Comparison of ENCODE assay signal across 11 cellular contexts in the genomic region with DNA sequence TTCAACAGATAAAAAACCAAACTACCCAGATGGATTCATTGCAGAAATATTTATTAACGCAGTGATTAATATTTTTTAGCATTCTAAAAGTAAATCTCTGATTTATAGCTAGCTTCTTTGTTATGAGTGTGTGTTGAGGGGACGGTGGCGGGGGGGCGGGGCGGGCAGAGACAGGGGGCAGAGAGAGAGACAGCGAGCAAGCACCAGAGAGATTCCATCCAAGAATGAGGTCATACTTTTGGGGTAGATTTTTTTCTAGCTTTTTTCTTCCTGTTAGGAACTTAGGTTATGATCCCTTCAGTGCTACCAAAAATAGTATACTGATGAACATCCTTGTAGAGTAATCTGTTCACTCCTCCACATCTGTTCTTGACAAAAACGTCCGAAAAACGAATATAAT. TPM values are rescaled to one million over a fixed set of nuclear protein-coding genes. Genes with fewer than 3 reads are reported as not detected.
DNase-seq lines count a peak whose midpoint lies in the region; ATAC-seq and TF ChIP-seq lines count a peak whose summit lies in the region.
"Had no signal": no experiment of that assay in that cellular context is flagged by ENCODE, and none has a peak within 500 bp of the region (broad histone marks: within the 10 kb centered on the region; RNA-seq: fewer than 3 reads in every experiment).

No MANE protein-coding gene starts in this region.

- TF ChIP-seq CTCF in AG04450 (IDR thresholded peaks at IDR 0.05; ENCODE audit: low read depth, low read length) (no peak), MM.1S (IDR thresholded peaks at IDR 0.05; ENCODE audit: low read length) (no peak), dorsolateral prefrontal cortex (IDR thresholded peaks at IDR 0.05 in 54 of 56, conservative IDR thresholded peaks at IDR 0.05 in 2 of 56; ENCODE audit: low read depth in 1 of 56, partially characterized antibody in 56 of 56) (peak in 1 of 56 donors; percentile 3), natural killer cell (IDR thresholded peaks at IDR 0.05) (no peak)

- no peaks in the 10 kb centered on the region for H3K36me3 ChIP-seq in MM.1S (replicated peaks; ENCODE audit: insufficient read depth, low read length)
- H3K36me3 ChIP-seq: MG63 had no signal

- no peak overlapping the region for H3K9ac ChIP-seq in MM.1S (ENCODE audit: low read length)

- H3K4me1 Mint-ChIP-seq in natural killer cell: peaks cover 0 to 7% of the 10 kb centered on the region in 2 donors

- H2AFZ ChIP-seq in MM.1S (ENCODE audit: low read length): no peak overlapping the region

- ATAC-seq in natural killer cell (no peak), GM21381 (IDR thresholded peaks at IDR 0.05; ENCODE audit: unreplicated experiment) (no peak), HG03354 (IDR thresholded peaks at IDR 0.05; ENCODE audit: poor library complexity, severe bottlenecking, unreplicated experiment) (no peak)

- H3K9me2 ChIP-seq in MM.1S (replicated peaks; ENCODE audit: insufficient read depth, low read length): no peaks in the 10 kb centered on the region

- H3K27me3 ChIP-seq in AG04450 (ENCODE audit: control insufficient read depth, insufficient read depth, low read length): peaks cover 4% of the 10 kb centered on the region
- H3K27me3 ChIP-seq in MM.1S (replicated peaks; ENCODE audit: insufficient read depth, low read length): no peaks in the 10 kb centered on the region
- H3K27me3 ChIP-seq in dorsolateral prefrontal cortex: no peaks in the 10 kb centered on the region
- H3K27me3 ChIP-seq: MG63 had no signal

- H3K4me3 Mint-ChIP-seq in natural killer cell: peak overlapping the region; percentile 86

- H3K4me3 ChIP-seq in AG04450 (ENCODE audit: low read depth, low read length): peak overlapping the region; percentile 49; the same call in 1 of the 2 replicates
- peak overlapping the region; percentile 46; the same call in 1 of the 2 replicates for H3K4me3 ChIP-seq in MM.1S (ENCODE audit: low read length)
- peak overlapping the region; percentile 12 to 71 (median 59) for H3K4me3 ChIP-seq in dorsolateral prefrontal cortex
- H3K4me3 ChIP-seq: MG63 had no signal

- peak overlapping the region; percentile 52; the same call in 1 of the 2 replicates for H3K4me2 ChIP-seq in MM.1S (ENCODE audit: low read depth, low read length)

- intact Hi-C loops in dorsolateral prefrontal cortex (cut with DNase I): no loop called here
- intact Hi-C loops in natural killer cell (cut with micrococcal nuclease): no loop called here

- DNase-seq in AG04450 (ENCODE audit: low read depth, low spot score): no peak
- DNase-seq in MM.1S: no peak
- DNase-seq in dorsolateral prefrontal cortex: no peak
- no peak for DNase-seq in natural killer cell
- no peak for DNase-seq in midbrain (lab: John Stamatoyannopoulos, UW)
- DNase-seq in stimulated activated naive CD4-positive, alpha-beta T cell (lab: John Stamatoyannopoulos, UW): no peak
- DNase-seq: MG63, SHP77 had no signal

- H3K9me3 ChIP-seq in AG04450 (ENCODE audit: control insufficient read depth, insufficient read depth, low read length) (peaks cover 6% of the 10 kb centered on the region), MM.1S (replicated peaks; ENCODE audit: insufficient read depth, low read length) (no peaks in the 10 kb centered on the region)
- H3K9me3 ChIP-seq: MG63 had no signal

- peaks cover 27% of the 10 kb centered on the region for H3K36me3 Mint-ChIP-seq in natural killer cell

- H3K27ac Mint-ChIP-seq in natural killer cell: no peak overlapping the region
- H3K27ac Mint-ChIP-seq: memory B cell had no signal

- CTCF ChIA-PET in AG04450 (lab: Charles Lee): no interaction called here

- H3K27me3 Mint-ChIP-seq in natural killer cell (ENCODE audit: low read depth in 2 of 2): peaks cover 14 to 23% of the 10 kb centered on the region in 2 donors

- H3K79me2 ChIP-seq in MM.1S (ENCODE audit: low read length): no peaks in the 10 kb centered on the region

- no peak overlapping the region for H3K27ac ChIP-seq in AG04450 (ENCODE audit: low read depth, low read length)
- no peak overlapping the region for H3K27ac ChIP-seq in MM.1S (ENCODE audit: low read length)
- H3K27ac ChIP-seq in dorsolateral prefrontal cortex: peak overlapping the region in 7 of 59 donors; percentile 26 to 60 (median 39)

- H3F3A ChIP-seq in MM.1S (ENCODE audit: insufficient read depth, low read length): no peaks in the 10 kb centered on the region

- H4K20me1 ChIP-seq in MM.1S (ENCODE audit: insufficient read depth, low read length): no peaks in the 10 kb centered on the region

- H3K9me3 Mint-ChIP-seq in natural killer cell: peaks cover 6 to 15% of the 10 kb centered on the region in 2 donors

- no peaks in the 10 kb centered on the region for H3K4me1 ChIP-seq in MM.1S (ENCODE audit: low read length)

- POLR2A ChIA-PET in AG04450 (lab: Yijun Ruan, JAX): no interaction called here

RNA-seq across cellular contexts. Expression of gene ZNF883, which starts 0.5 kb away (rescaled TPM):
- 1.3 and 1.5 TPM in 2 replicates for polyA plus RNA-seq in AG04450 (2011; rRNA removed)
- polyA minus RNA-seq in AG04450 (2011; rRNA and poly(A)+ RNA removed): 1.3 and 1.8 TPM in 2 replicates
- 10 to 100 TPM in 114 of 120 experiments, 1 to 10 TPM in 6; 7.5 to 27.0 (median 13.6) TPM for total RNA-seq in dorsolateral prefrontal cortex
- total RNA-seq in natural killer cell: 1 to 10 TPM in 1 of 3 donors, under 1 TPM in 2; 0.95 to 1.4 (median 0.97) TPM

RNA-seq across cellular contexts. Expression of gene ZFP37, which starts 44.0 kb away (rescaled TPM):
- polyA plus RNA-seq in AG04450 (2011; rRNA removed): 1.7 and 2.0 TPM in 2 replicates
- 0.83 and 2.8 TPM in 2 replicates for polyA minus RNA-seq in AG04450 (2011; rRNA and poly(A)+ RNA removed)
- total RNA-seq in dorsolateral prefrontal cortex (10 to 100 TPM in 6 of 120 experiments, 1 to 10 TPM in 114; 4.6 to 12.8 (median 7.1) TPM), natural killer cell (1 to 10 TPM in 2 of 3 donors, under 1 TPM in 1; 0.89 to 1.7 (median 1.3) TPM)
